ENCODE assay signal across 8 cellular contexts in genomic region chr22:50532353-50532700, GRCh38. TPM values are rescaled to one million over a fixed set of nuclear protein-coding genes. Genes with fewer than 3 reads are reported as not detected.
A peak's percentile ranks its signal among the peaks of the same experiment; 100 is the strongest.
DNase-seq lines count a peak whose midpoint lies in the region; ATAC-seq, FAIRE-seq and TF ChIP-seq lines count a peak whose summit lies in the region.

No MANE protein-coding gene starts in this region.

- no peaks in the 10 kb centered on the region for H3K9me3 ChIP-seq in skeletal muscle tissue (ENCODE audit: control insufficient read depth in 3 of 3, low read length in 3 of 3)

- peaks cover 3% of the 10 kb centered on the region for H3K4me1 Mint-ChIP-seq in glutamatergic neuron (ENCODE audit: low read depth, unreplicated experiment)

- H3K36me3 Mint-ChIP-seq in glutamatergic neuron (ENCODE audit: unreplicated experiment), result no peaks in the 10 kb centered on the region

- FAIRE-seq in GM19239 (lab: Jason Lieb, UNC), result peak; percentile 54

- peak overlapping the region in 2 of 3 donors; percentile 78 to 86 for H3K9ac ChIP-seq in skeletal muscle tissue (ENCODE audit: low read depth in 1 of 3, low read length in 3 of 3)

- H3K27ac ChIP-seq in skeletal muscle tissue (ENCODE audit: low read depth, low read length), result peak overlapping the region; percentile 93

- no peak overlapping the region for H3K27ac Mint-ChIP-seq in glutamatergic neuron (ENCODE audit: unreplicated experiment)

- no peak for TF ChIP-seq CTCF in WI38 (IDR thresholded peaks at IDR 0.05; ENCODE audit: low read depth, low read length)
- TF ChIP-seq CTCF in glutamatergic neuron (IDR thresholded peaks at IDR 0.05; ENCODE audit: partially characterized antibody, unreplicated experiment), result no peak

- H3K9me3 Mint-ChIP-seq in glutamatergic neuron (ENCODE audit: unreplicated experiment), result peaks cover 11% of the 10 kb centered on the region

- peaks cover 21% of the 10 kb centered on the region for H3K27me3 Mint-ChIP-seq in glutamatergic neuron (ENCODE audit: unreplicated experiment)

- H3K27me3 ChIP-seq in skeletal muscle tissue (ENCODE audit: control insufficient read depth in 3 of 3, insufficient read depth in 3 of 3, low read length in 3 of 3), result peaks cover 30 to 59% (median 45%) of the 10 kb centered on the region in 3 donors

- H3K4me3 ChIP-seq in WI38 (ENCODE audit: low read depth, low read length), result peak overlapping the region; percentile 53
- peak overlapping the region in 1 of 3 donors; percentile 65 for H3K4me3 ChIP-seq in skeletal muscle tissue (ENCODE audit: low read length in 3 of 3)

- peaks cover 7 to 36% (median 27%) of the 10 kb centered on the region in 3 donors for H3K4me1 ChIP-seq in skeletal muscle tissue (ENCODE audit: control insufficient read depth in 3 of 3, insufficient read depth in 3 of 3, low read length in 3 of 3)

- DNase-seq in GM19239 (ENCODE audit: insufficient read length, low spot score) (no peak), glutamatergic neuron (no peak), SW480 (ENCODE audit: low spot score) (no peak)

- H3K36me3 ChIP-seq in skeletal muscle tissue (ENCODE audit: control insufficient read depth in 3 of 3, insufficient read depth in 3 of 3, low read length in 3 of 3), result no peaks in the 10 kb centered on the region

- no peak for ATAC-seq in GM21737 (IDR thresholded peaks at IDR 0.05; ENCODE audit: unreplicated experiment)
- no peak for ATAC-seq in HG02763 (IDR thresholded peaks at IDR 0.05; ENCODE audit: unreplicated experiment)
- ATAC-seq in HG02798 (IDR thresholded peaks at IDR 0.05; ENCODE audit: poor library complexity, unreplicated experiment), result no peak

- peak overlapping the region; percentile 55 for H3K4me3 Mint-ChIP-seq in glutamatergic neuron (ENCODE audit: unreplicated experiment)

RNA-seq across cellular contexts. Expression of gene TYMP, which starts 2.5 kb away (rescaled TPM):
- total RNA-seq in glutamatergic neuron (ENCODE audit: unreplicated experiment) (1.2 TPM), skeletal muscle tissue (8.9 TPM)

RNA-seq across cellular contexts. Expression of gene SCO2, which starts 6.9 kb away (rescaled TPM):
- total RNA-seq in glutamatergic neuron (ENCODE audit: unreplicated experiment) (4.8 TPM), skeletal muscle tissue (0.52 TPM)

RNA-seq across cellular contexts. Expression of gene KLHDC7B, which starts 13.4 kb away (rescaled TPM):
- total RNA-seq in glutamatergic neuron (ENCODE audit: unreplicated experiment), result 0.12 TPM
- not detected for total RNA-seq in skeletal muscle tissue

RNA-seq across cellular contexts. Expression of gene NCAPH2, which starts 24.3 kb away (rescaled TPM):
- total RNA-seq in glutamatergic neuron (ENCODE audit: unreplicated experiment) (52.9 TPM), skeletal muscle tissue (34.4 TPM)

RNA-seq across cellular contexts. Expression of gene LMF2, which starts 24.8 kb away (rescaled TPM):
- total RNA-seq in glutamatergic neuron (ENCODE audit: unreplicated experiment) (62.2 TPM), skeletal muscle tissue (12.5 TPM)
